ENCODE assay signal across 16 cellular contexts in the genomic region with DNA sequence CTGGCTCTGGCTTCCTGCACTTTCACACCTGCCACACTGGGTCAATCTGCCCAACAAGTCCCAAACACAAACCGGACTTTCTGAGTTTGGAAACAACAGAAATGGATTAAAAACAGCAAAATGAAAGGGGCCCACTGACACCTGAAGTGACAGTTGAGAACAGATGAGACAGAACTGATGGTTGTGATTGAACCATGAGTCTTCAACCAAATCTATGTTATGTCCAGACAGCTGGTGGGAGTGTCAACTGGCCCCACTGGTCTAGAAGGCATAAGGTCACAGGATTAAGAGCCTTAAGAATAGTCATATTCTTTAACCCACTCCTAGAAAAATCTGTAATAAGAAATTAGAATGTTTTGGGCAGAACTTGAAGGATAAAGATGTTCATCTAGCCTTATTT. TPM values are rescaled to one million over a fixed set of nuclear protein-coding genes. Genes with fewer than 3 reads are reported as not detected.
A peak's percentile ranks its signal among the peaks of the same experiment; 100 is the strongest.
DNase-seq lines count a peak whose midpoint lies in the region; ATAC-seq lines count a peak whose summit lies in the region.
"Had no signal": no experiment of that assay in that cellular context is flagged by ENCODE, and none has a peak within 500 bp of the region (broad histone marks: within the 10 kb centered on the region; RNA-seq: fewer than 3 reads in every experiment).

No MANE protein-coding gene starts in this region.

- no peak for ATAC-seq in activated CD8-positive, alpha-beta T cell treated with anti-CD3 and anti-CD28 coated beads, Interleukin-2, amount 10 ng/mL, durations not matched to agents 7 days and 5 days
- ATAC-seq in memory B cell (ENCODE audit: low read depth): no peak
- ATAC-seq in stimulated activated effector memory CD8-positive, alpha-beta T cell treated with anti-CD3 and anti-CD28 coated beads, Interleukin-12 subunit alpha, Interleukin-12 subunit beta, amount 100 ng/mL, for 72 hours: no peak
- ATAC-seq: GM23338 had no signal

- CTCF ChIA-PET in activated CD8-positive, alpha-beta T cell treated with anti-CD3 and anti-CD28 coated beads, Interleukin-2, amount 10 ng/mL, durations not matched to agents 7 days and 5 days (lab: Charles Lee): interaction anchor here (2.1 kb wide), 1 partner anchor 24 kb away, joined by 7 read pairs; no protein-coding TSS in a partner anchor

- H3K27me3 Mint-ChIP-seq in activated T-cell treated with anti-CD3 and anti-CD28 coated beads, Interleukin-2, amount 50 U/mL, for 24 hours: no peaks in the 10 kb centered on the region
- no peaks in the 10 kb centered on the region for H3K27me3 Mint-ChIP-seq in activated CD8-positive, alpha-beta T cell treated with anti-CD3 and anti-CD28 coated beads, Interleukin-2, amount 10 ng/mL, durations not matched to agents 7 days and 5 days (ENCODE audit: low read depth)
- no peaks in the 10 kb centered on the region for H3K27me3 Mint-ChIP-seq in memory B cell
- H3K27me3 Mint-ChIP-seq: CD4-positive, CD25-positive, alpha-beta regulatory T cell had no signal

- H3K9me3 Mint-ChIP-seq in activated T-cell treated with anti-CD3 and anti-CD28 coated beads, Interleukin-2, amount 50 U/mL, for 24 hours: no peaks in the 10 kb centered on the region
- H3K9me3 Mint-ChIP-seq in activated CD8-positive, alpha-beta T cell treated with anti-CD3 and anti-CD28 coated beads, Interleukin-2, amount 10 ng/mL, durations not matched to agents 7 days and 5 days (ENCODE audit: insufficient read depth): no peaks in the 10 kb centered on the region
- no peaks in the 10 kb centered on the region for H3K9me3 Mint-ChIP-seq in memory B cell
- H3K9me3 Mint-ChIP-seq in stimulated activated effector memory CD8-positive, alpha-beta T cell treated with anti-CD3 and anti-CD28 coated beads, Interleukin-12 subunit alpha, Interleukin-12 subunit beta, amount 100 ng/mL, for 72 hours: no peaks in the 10 kb centered on the region
- H3K9me3 Mint-ChIP-seq: CD4-positive, CD25-positive, alpha-beta regulatory T cell; GM23338 had no signal

- H3K27ac Mint-ChIP-seq in activated T-cell treated with anti-CD3 and anti-CD28 coated beads, Interleukin-2, amount 50 U/mL, for 24 hours: peak overlapping the region; percentile 55
- H3K27ac Mint-ChIP-seq in activated CD8-positive, alpha-beta T cell treated with anti-CD3 and anti-CD28 coated beads, Interleukin-2, amount 10 ng/mL, durations not matched to agents 7 days and 5 days: peak overlapping the region; percentile 20
- peak overlapping the region; percentile 69 for H3K27ac Mint-ChIP-seq in memory B cell
- H3K27ac Mint-ChIP-seq in stimulated activated effector memory CD8-positive, alpha-beta T cell treated with anti-CD3 and anti-CD28 coated beads, Interleukin-12 subunit alpha, Interleukin-12 subunit beta, amount 100 ng/mL, for 72 hours: peak overlapping the region; percentile 67
- H3K27ac Mint-ChIP-seq: GM23338 had no signal

- no peak overlapping the region for H3K4me3 Mint-ChIP-seq in activated T-cell treated with anti-CD3 and anti-CD28 coated beads, Interleukin-2, amount 50 U/mL, for 24 hours
- H3K4me3 Mint-ChIP-seq in activated CD8-positive, alpha-beta T cell treated with anti-CD3 and anti-CD28 coated beads, Interleukin-2, amount 10 ng/mL, durations not matched to agents 7 days and 5 days: no peak overlapping the region
- H3K4me3 Mint-ChIP-seq in memory B cell: no peak overlapping the region
- no peak overlapping the region for H3K4me3 Mint-ChIP-seq in stimulated activated effector memory CD8-positive, alpha-beta T cell treated with anti-CD3 and anti-CD28 coated beads, Interleukin-12 subunit alpha, Interleukin-12 subunit beta, amount 100 ng/mL, for 72 hours
- H3K4me3 Mint-ChIP-seq: CD4-positive, CD25-positive, alpha-beta regulatory T cell; GM23338 had no signal

- H3K36me3 Mint-ChIP-seq in activated T-cell treated with anti-CD3 and anti-CD28 coated beads, Interleukin-2, amount 50 U/mL, for 24 hours (ENCODE audit: low read depth): peaks cover 97% of the 10 kb centered on the region
- H3K36me3 Mint-ChIP-seq in activated CD8-positive, alpha-beta T cell treated with anti-CD3 and anti-CD28 coated beads, Interleukin-2, amount 10 ng/mL, durations not matched to agents 7 days and 5 days (ENCODE audit: low read depth): peaks cover 53% of the 10 kb centered on the region
- H3K36me3 Mint-ChIP-seq in memory B cell: peaks cover 25% of the 10 kb centered on the region
- peaks cover 100% of the 10 kb centered on the region for H3K36me3 Mint-ChIP-seq in stimulated activated effector memory CD8-positive, alpha-beta T cell treated with anti-CD3 and anti-CD28 coated beads, Interleukin-12 subunit alpha, Interleukin-12 subunit beta, amount 100 ng/mL, for 72 hours

- no peak for DNase-seq in activated T-cell treated with anti-CD3 and anti-CD28 coated beads, Interleukin-2, amount 50 U/mL, for 24 hours
- DNase-seq in activated T-cell treated with anti-CD3 and anti-CD28 coated beads, Interleukin-2, amount 50 U/mL, for 1 hour: no peak
- no peak for DNase-seq in activated CD8-positive, alpha-beta T cell treated with anti-CD3 and anti-CD28 coated beads, Interleukin-2, amount 10 ng/mL, durations not matched to agents 7 days and 5 days
- DNase-seq in memory B cell (ENCODE audit: low spot score in 2 of 2) (no peak), AG08396 (ENCODE audit: low spot score) (no peak), middle frontal gyrus (ENCODE audit: extremely low spot score, low spot score) (no peak), iPS-NIHi11 (ENCODE audit: low spot score) (no peak)
- DNase-seq in stimulated activated effector memory CD8-positive, alpha-beta T cell treated with anti-CD3 and anti-CD28 coated beads, Interleukin-12 subunit alpha, Interleukin-12 subunit beta, amount 100 ng/mL, for 72 hours (ENCODE audit: low spot score in 2 of 2): no peak
- DNase-seq: AML-193; Calu3; CD4-positive, CD25-positive, alpha-beta regulatory T cell; DMS 273 treated with DMSO at 0.1 percent for 48 hours; DMS79; H7 had no signal

- POLR2A ChIA-PET in activated CD8-positive, alpha-beta T cell treated with anti-CD3 and anti-CD28 coated beads, Interleukin-2, amount 10 ng/mL, durations not matched to agents 7 days and 5 days (lab: Charles Lee): no interaction called here

- peaks cover 2% of the 10 kb centered on the region for H3K4me1 Mint-ChIP-seq in activated T-cell treated with anti-CD3 and anti-CD28 coated beads, Interleukin-2, amount 50 U/mL, for 24 hours (ENCODE audit: low read depth)
- H3K4me1 Mint-ChIP-seq in activated CD8-positive, alpha-beta T cell treated with anti-CD3 and anti-CD28 coated beads, Interleukin-2, amount 10 ng/mL, durations not matched to agents 7 days and 5 days (ENCODE audit: low read depth): peaks cover 7% of the 10 kb centered on the region
- peaks cover 6% of the 10 kb centered on the region for H3K4me1 Mint-ChIP-seq in memory B cell
- H3K4me1 Mint-ChIP-seq in stimulated activated effector memory CD8-positive, alpha-beta T cell treated with anti-CD3 and anti-CD28 coated beads, Interleukin-12 subunit alpha, Interleukin-12 subunit beta, amount 100 ng/mL, for 72 hours: no peaks in the 10 kb centered on the region
- H3K4me1 Mint-ChIP-seq: GM23338 had no signal

RNA-seq across cellular contexts. Expression of a gene that starts 13.0 kb away (rescaled TPM):
- 10 to 100 TPM; 42.7 to 51.4 TPM for total RNA-seq in activated CD8-positive, alpha-beta T cell treated with anti-CD3 and anti-CD28 coated beads, Interleukin-2, amount 10 ng/mL, durations not matched to agents 7 days and 5 days

RNA-seq across cellular contexts. Expression of a gene that starts 29.1 kb away (rescaled TPM):
- total RNA-seq in activated CD8-positive, alpha-beta T cell treated with anti-CD3 and anti-CD28 coated beads, Interleukin-2, amount 10 ng/mL, durations not matched to agents 7 days and 5 days: 100 to 1,000 TPM in 1 of 2 experiments, 10 to 100 TPM in 1; 90.4 to 101 TPM

RNA-seq across cellular contexts. Expression of a gene that starts 44.3 kb away (rescaled TPM):
- total RNA-seq in activated CD8-positive, alpha-beta T cell treated with anti-CD3 and anti-CD28 coated beads, Interleukin-2, amount 10 ng/mL, durations not matched to agents 7 days and 5 days: not detected
- total RNA-seq: CD4-positive, CD25-positive, alpha-beta regulatory T cell; HT1080 had no signal
